ENCODE assay signal across 32 cellular contexts in genomic region chr6:116170358-116171057, GRCh38. TPM values are rescaled to one million over a fixed set of nuclear protein-coding genes. Genes with fewer than 3 reads are reported as not detected.
"Had no signal": no experiment of that assay in that cellular context is flagged by ENCODE, and none has a peak within 500 bp of the region (broad histone marks: within the 10 kb centered on the region; RNA-seq: fewer than 3 reads in every experiment).

No MANE protein-coding gene starts in this region.

- H3K4me3 ChIP-seq: ascending aorta, PC-9 had no signal

- H2AFZ ChIP-seq: PC-9 had no signal

- H3K27me3 ChIP-seq: ascending aorta had no signal

- H3K27ac Mint-ChIP-seq: activated CD4-positive, alpha-beta T cell treated with anti-CD3 and anti-CD28 coated beads, Interleukin-2, amount 10 ng/mL, durations not matched to agents 24 days and 14 days; activated CD8-positive, alpha-beta T cell treated with anti-CD3 and anti-CD28 coated beads for 36 hours; activated naive CD8-positive, alpha-beta T cell treated with anti-CD3 and anti-CD28 coated beads, Interleukin-2, amount 10 ng/mL, durations not matched to agents 7 days and 5 days; activated T-cell treated with anti-CD3 and anti-CD28 coated beads, Interleukin-2, amount 50 U/mL, for 72 hours; activated T-helper 17 cell treated with anti-CD3 and anti-CD28 coated beads, Interleukin-2, amount 50 U/mL, for 72 hours had no signal

- DNase-seq: activated CD4-positive, alpha-beta T cell treated with anti-CD3 and anti-CD28 coated beads, Interleukin-2, amount 10 ng/mL, durations not matched to agents 24 days and 14 days; activated CD4-positive, alpha-beta T cell treated with anti-CD3 and anti-CD28 coated beads, Interleukin-2, amount 50 U/mL, for 4 hours; activated CD8-positive, alpha-beta T cell treated with anti-CD3 and anti-CD28 coated beads for 36 hours; activated effector memory CD4-positive, alpha-beta T cell treated with anti-CD3 and anti-CD28 coated beads, Interleukin-2, amount 50 U/mL, for 16 hours; activated naive CD4-positive, alpha-beta T cell; activated naive CD4-positive, alpha-beta T cell treated with anti-CD3 and anti-CD28 coated beads, Interleukin-2, amount 50 U/mL, for 16 hours; activated naive CD8-positive, alpha-beta T cell treated with anti-CD3 and anti-CD28 coated beads, Interleukin-2, amount 10 ng/mL, durations not matched to agents 7 days and 5 days; activated T-cell treated with anti-CD3 and anti-CD28 coated beads, Interleukin-2, amount 50 U/mL, for 1 hour; activated T-cell treated with anti-CD3 and anti-CD28 coated beads, Interleukin-2, amount 50 U/mL, for 72 hours; amygdala; Kasumi-1; MM.1S; MV-4-11; NCI-H1092; NCI-H1436 treated with DMSO at 0.1 percent for 48 hours; NCI-H1694 treated with DMSO at 0.1 percent for 48 hours; NCI-H2029; NCI-H345; NCI-H524 treated with DMSO at 0.1 percent for 48 hours; NCI-H748 treated with DMSO at 0.1 percent for 48 hours; NK-92 treated with Interleukin-12 subunit alpha and Interleukin-12 subunit beta, amount 100 ng/mL, for 24 hours; SIG-M5; T1000 had no signal

- H3K27ac ChIP-seq: ascending aorta, PC-9, RWPE1 had no signal

- H3K4me2 ChIP-seq: PC-9 had no signal

- ATAC-seq: activated CD8-positive, alpha-beta T cell treated with anti-CD3 and anti-CD28 coated beads for 36 hours; activated T-cell treated with anti-CD3 and anti-CD28 coated beads, Interleukin-2, amount 50 U/mL, for 72 hours; activated T-helper 17 cell treated with anti-CD3 and anti-CD28 coated beads, Interleukin-2, amount 50 U/mL, for 72 hours; Right ventricle myocardium inferior had no signal

RNA-seq across cellular contexts. Expression of gene COL10A1, which starts 44.6 kb away (rescaled TPM):
- total RNA-seq: activated CD4-positive, alpha-beta T cell treated with anti-CD3 and anti-CD28 coated beads, Interleukin-2, amount 10 ng/mL, durations not matched to agents 24 days and 14 days; activated CD8-positive, alpha-beta memory T cell treated with anti-CD3 and anti-CD28 coated beads for 36 hours; activated CD8-positive, alpha-beta T cell treated with anti-CD3 and anti-CD28 coated beads for 36 hours; activated naive CD8-positive, alpha-beta T cell treated with anti-CD3 and anti-CD28 coated beads, Interleukin-2, amount 10 ng/mL, durations not matched to agents 7 days and 5 days; activated T-cell treated with anti-CD3 and anti-CD28 coated beads, Interleukin-2, amount 50 U/mL, for 72 hours; activated T-helper 17 cell treated with anti-CD3 and anti-CD28 coated beads, Interleukin-2, amount 50 U/mL, for 72 hours; ascending aorta; PC-9; Right ventricle myocardium inferior; T-helper 1 cell treated with Interleukin-12 subunit alpha and Interleukin-12 subunit beta and Interleukin-4 antibody, amounts not matched to agents 30 ng/mL and 1 ng/mL, for 36 hours; T-helper 2 cell treated with Interferon-gamma antibody and Interleukin-4, amounts not matched to agents 100 ng/mL and 5 ng/mL, for 36 hours had no signal
- polyA plus RNA-seq: adipose tissue had no signal
